ENCODE assay signal across 1 cellular context in the genomic region with DNA sequence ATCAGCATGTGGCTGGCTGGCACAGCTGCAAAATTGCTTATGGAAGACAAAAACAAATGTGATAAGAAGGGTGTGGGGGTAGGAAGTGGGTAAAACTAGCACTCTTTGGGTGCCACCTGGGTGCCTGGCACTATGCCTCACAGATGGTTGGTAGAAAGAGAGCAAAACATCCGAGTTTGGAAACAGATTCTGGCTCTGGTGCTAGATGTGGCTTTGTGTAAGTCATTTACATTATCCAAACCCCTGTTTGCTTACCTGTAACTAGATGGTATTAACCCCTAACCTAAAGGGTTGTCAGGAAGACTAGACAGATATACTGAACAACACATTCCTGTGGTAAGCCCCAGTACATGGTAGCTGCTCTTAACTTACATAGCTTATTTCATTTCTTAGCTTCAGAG.
TF ChIP-seq lines count a peak whose summit lies in the region.

No MANE protein-coding gene starts in this region.

TF ChIP-seq in GM12891, 5 proteins besides CTCF, POLR2A, EP300 and RAD21:
- TF ChIP-seq TAF1 (IDR thresholded peaks at IDR 0.05; ENCODE audit: low read depth, low read length) (no peak), PAX5 (IDR thresholded peaks at IDR 0.05; ENCODE audit: insufficient read depth, low read length, severe bottlenecking) (no peak), SPI1 (IDR thresholded peaks at IDR 0.05; ENCODE audit: low read depth, low read length) (no peak), POU2F2 (IDR thresholded peaks at IDR 0.05; ENCODE audit: low read depth, low read length) (no peak), POLR2AphosphoS5 (IDR thresholded peaks at IDR 0.05; ENCODE audit: low read depth, low read length) (no peak)
TF ChIP-seq in GM12891: peak in this region for 0.
